Comparison of ENCODE assay signal across 8 cellular contexts in the genomic region with DNA sequence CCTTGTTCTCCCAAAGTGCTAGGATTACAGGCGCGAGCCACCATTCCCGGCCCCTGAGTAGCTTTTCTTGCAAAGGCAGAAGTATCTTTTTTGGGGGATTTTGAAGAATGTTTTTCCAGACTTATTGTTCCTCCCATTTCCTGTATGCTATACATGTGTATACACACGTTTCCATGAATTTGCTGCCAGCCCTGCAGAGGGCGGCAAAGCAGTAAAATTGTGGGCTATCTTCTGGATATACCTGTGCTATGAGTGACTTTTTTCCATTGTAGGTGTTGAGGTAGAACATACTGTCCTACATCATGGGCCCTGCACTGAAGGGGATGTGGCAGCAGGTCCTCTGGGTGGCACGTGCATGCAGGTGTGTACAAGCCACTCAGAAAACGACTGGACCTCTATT. TPM values are rescaled to one million over a fixed set of nuclear protein-coding genes. Genes with fewer than 3 reads are reported as not detected.
DNase-seq lines count a peak whose midpoint lies in the region; ATAC-seq and TF ChIP-seq lines count a peak whose summit lies in the region.
"Had no signal": no experiment of that assay in that cellular context is flagged by ENCODE, and none has a peak within 500 bp of the region (broad histone marks: within the 10 kb centered on the region; RNA-seq: fewer than 3 reads in every experiment).

No MANE protein-coding gene starts in this region.

- in situ Hi-C loops in brain microvascular endothelial cell (cut with HindIII; ENCODE audit: low pct_ligation_motif_present, low sequenced_read_pairs), result no loop called here

- no peaks in the 10 kb centered on the region for H3K9me3 ChIP-seq in Karpas-422 (ENCODE audit: low read length)
- H3K9me3 ChIP-seq in mucosa of descending colon, result no peaks in the 10 kb centered on the region

- peak; percentile 11 for DNase-seq in Daoy (ENCODE audit: low read depth)
- no peak for DNase-seq in Karpas-422
- no peak for DNase-seq in brain microvascular endothelial cell
- DNase-seq in mucosa of descending colon, result peak in 2 of 3 donors; percentile 31 to 50
- DNase-seq in NCI-H2107 treated with DMSO at 0.1 percent for 48 hours (lab: John Stamatoyannopoulos, UW; ENCODE audit: unreplicated experiment), result no peak
- DNase-seq: activated CD4-positive, alpha-beta T cell treated with anti-CD3 and anti-CD28 coated beads, Interleukin-2, amount 50 U/mL, for 1 hour had no signal

- H3K27me3 ChIP-seq in Karpas-422 (ENCODE audit: low read length) (no peaks in the 10 kb centered on the region), brain microvascular endothelial cell (replicated peaks) (no peaks in the 10 kb centered on the region)

- H3K4me1 ChIP-seq in Karpas-422 (ENCODE audit: low read length) (peaks cover 67% of the 10 kb centered on the region), mucosa of descending colon (ENCODE audit: low read depth) (no peaks in the 10 kb centered on the region)

- peak; percentile 75 for ATAC-seq in mucosa of descending colon
- ATAC-seq in GM21390 (IDR thresholded peaks at IDR 0.05; ENCODE audit: unreplicated experiment), result no peak
- no peak for ATAC-seq in GM18502 (IDR thresholded peaks at IDR 0.05; ENCODE audit: poor library complexity, unreplicated experiment)

- peaks cover 6% of the 10 kb centered on the region for H4K20me1 ChIP-seq in Karpas-422 (ENCODE audit: insufficient read depth, low read depth, low read length)

- no peak overlapping the region for H2AFZ ChIP-seq in Karpas-422 (ENCODE audit: low read length)

- H3K4me3 ChIP-seq in Karpas-422 (ENCODE audit: low read length) (no peak overlapping the region), brain microvascular endothelial cell (ENCODE audit: low read depth, low read length) (no peak overlapping the region), mucosa of descending colon (no peak overlapping the region)

- H3K9me2 ChIP-seq in Karpas-422 (replicated peaks; ENCODE audit: insufficient read depth, low read length), result no peaks in the 10 kb centered on the region

- no peak overlapping the region for H3K9ac ChIP-seq in Karpas-422 (ENCODE audit: low read length)

- H3K27ac ChIP-seq in Karpas-422 (ENCODE audit: low read length) (peak overlapping the region; percentile 98), brain microvascular endothelial cell (no peak overlapping the region)

- H3K36me3 ChIP-seq in Karpas-422 (ENCODE audit: insufficient read depth, low read length) (peaks cover 62% of the 10 kb centered on the region), brain microvascular endothelial cell (replicated peaks) (peaks cover 31% of the 10 kb centered on the region), mucosa of descending colon (ENCODE audit: low read depth) (peaks cover 3% of the 10 kb centered on the region)

- intact Hi-C loops in mucosa of descending colon (cut with DNase I, micrococcal nuclease), result no loop called here

- peak; percentile 54 for TF ChIP-seq CTCF in brain microvascular endothelial cell (IDR thresholded peaks at IDR 0.05; ENCODE audit: low read depth, low read length, missing control alignments)
- no peak for TF ChIP-seq CTCF in mucosa of descending colon (IDR thresholded peaks at IDR 0.05)

- peaks cover 50% of the 10 kb centered on the region for H3K79me2 ChIP-seq in Karpas-422 (ENCODE audit: low read length)

- H3K4me2 ChIP-seq in Karpas-422 (ENCODE audit: low read depth, low read length, poor library complexity, severe bottlenecking), result no peak overlapping the region

RNA-seq across cellular contexts. Expression of a gene that starts 16.9 kb away (rescaled TPM):
- 4.4 and 5.0 TPM in 2 replicates for total RNA-seq in Daoy (2014; rRNA removed; shearing (Covaris generic))
- total RNA-seq in Karpas-422 (2014; rRNA removed; shearing (Covaris generic); ENCODE audit: low replicate concordance), result 24.8 and 48.7 TPM in 2 replicates
- total RNA-seq in mucosa of descending colon, result 10 to 100 TPM; 35.3 to 55.6 (median 37.5) TPM

RNA-seq across cellular contexts. Expression of a gene that starts 20.5 kb away (rescaled TPM):
- total RNA-seq in Daoy (2014; rRNA removed; shearing (Covaris generic)), result 90.9 and 92.7 TPM in 2 replicates
- 141 and 146 TPM in 2 replicates for total RNA-seq in Karpas-422 (2014; rRNA removed; shearing (Covaris generic); ENCODE audit: low replicate concordance)
- 100 to 1,000 TPM in 1 of 3 donors, 10 to 100 TPM in 2; 55.6 to 112 (median 66.2) TPM for total RNA-seq in mucosa of descending colon

Comparison
In these comparisons a context has a peak if more than half of its experiments do, and no peak if none do; other contexts are left out.
1. DNase-seq: peak in Daoy (single experiment) and mucosa of descending colon (2 of 3); none in Karpas-422 (single experiment), brain microvascular endothelial cell (single experiment) and NCI-H2107 treated with DMSO at 0.1 percent for 48 hours (single experiment).